ENCODE assay signal across 10 cellular contexts in the genomic region with DNA sequence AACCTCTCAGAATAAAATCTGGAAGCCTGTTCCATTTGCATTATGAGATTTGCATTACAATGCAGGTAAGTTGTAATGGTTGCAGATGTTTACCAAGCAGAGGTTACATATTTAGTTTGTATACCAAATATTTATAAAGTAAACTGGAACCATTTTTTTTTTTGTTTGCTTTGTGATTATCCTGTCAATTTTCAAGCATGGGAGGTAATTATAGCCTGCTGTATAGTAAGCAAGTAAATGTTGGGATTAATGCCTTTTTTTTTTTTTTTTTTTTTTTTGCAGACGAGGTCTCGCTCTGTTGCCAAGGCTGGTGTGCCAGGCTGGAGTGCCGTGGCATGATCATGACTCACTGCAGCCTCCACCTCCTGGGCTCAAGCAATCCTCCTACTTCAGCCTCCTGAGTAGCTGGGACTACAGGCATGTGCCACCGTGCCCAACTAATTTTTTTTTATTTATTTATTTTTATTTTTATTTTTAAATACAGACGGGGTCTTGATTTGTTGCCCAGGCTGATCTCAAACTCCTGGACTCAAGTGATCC. TPM values are rescaled to one million over a fixed set of nuclear protein-coding genes. Genes with fewer than 3 reads are reported as not detected.
DNase-seq lines count a peak whose midpoint lies in the region; ATAC-seq, FAIRE-seq and TF ChIP-seq lines count a peak whose summit lies in the region.
"Had no signal": no experiment of that assay in that cellular context is flagged by ENCODE, and none has a peak within 500 bp of the region (broad histone marks: within the 10 kb centered on the region; RNA-seq: fewer than 3 reads in every experiment).

No MANE protein-coding gene starts in this region.

- no peak overlapping the region for H3K4me3 ChIP-seq in K562
- H3K4me3 ChIP-seq in neutrophil (ENCODE audit: low read depth in 1 of 2, low read length in 1 of 2), result no peak overlapping the region

- H3K9me3 ChIP-seq in K562 (replicated peaks; ENCODE audit: control insufficient read depth, insufficient read depth, low read depth, low read length), result no peaks in the 10 kb centered on the region
- H3K9me3 ChIP-seq in neutrophil, result no peaks in the 10 kb centered on the region

- intact Hi-C loops in K562 (cut with micrococcal nuclease), result no loop called here

- TF ChIP-seq POLR2A in K562 (conservative IDR thresholded peaks at IDR 0.05) (no peak), GM12892 (IDR thresholded peaks at IDR 0.05; ENCODE audit: low read depth, low read length) (no peak)

- POLR2A ChIA-PET in K562 (lab: Yijun Ruan, JAX), result interaction anchor here (1.0 to 14.0 kb wide), 5 partner anchors 9 to 82 kb away, joined by 3 to 212 read pairs (median 10); a partner anchor contains a TSS

- TF ChIP-seq RAD21 in K562 (CRISPR knock-in tag; conservative IDR thresholded peaks at IDR 0.05 in 1 of 2, IDR thresholded peaks at IDR 0.05 in 1 of 2), result no peak

- H3K4me1 ChIP-seq in K562 (replicated peaks in 1 of 2; ENCODE audit: control insufficient read depth in 2 of 2, insufficient read depth in 2 of 2, low read length in 2 of 2) (peaks cover 0 to 29% of the 10 kb centered on the region in 2 experiments; a peak in 3 of 5 replicates), neutrophil (ENCODE audit: control insufficient read depth in 1 of 2, insufficient read depth in 1 of 2, low read depth in 1 of 2, low read length in 1 of 2) (peaks cover 40 to 64% of the 10 kb centered on the region in 2 experiments)

- H3K9me1 ChIP-seq in K562 (ENCODE audit: control insufficient read depth, insufficient read depth, low read length), result no peaks in the 10 kb centered on the region

- peaks cover 93% of the 10 kb centered on the region for H3K79me2 ChIP-seq in K562 (ENCODE audit: control insufficient read depth, insufficient read depth, low read length)

- CTCF ChIA-PET in K562 (lab: Yijun Ruan, JAX; ENCODE audit: low intra/inter-chr PET ratio), result no interaction called here

- H3K4me2 ChIP-seq in K562 (ENCODE audit: insufficient read depth, low read length), result no peak overlapping the region

- in situ Hi-C loops in K562 (cut with MboI), result no loop called here

- TF ChIP-seq CTCF in K562 (IDR thresholded peaks at IDR 0.05 in 2 of 3, conservative IDR thresholded peaks at IDR 0.05 in 1 of 3; ENCODE audit: insufficient read depth in 2 of 3, low read depth in 1 of 3, low read length in 3 of 3) (no peak), neutrophil (IDR thresholded peaks at IDR 0.05) (no peak)

- no peak overlapping the region for H2AFZ ChIP-seq in K562 (ENCODE audit: low read depth, low read length)

- DNase-seq in DMS153 treated with DMSO at 0.1 percent for 48 hours (lab: John Stamatoyannopoulos, UW; ENCODE audit: unreplicated experiment) (peak; percentile 38), NCI-H1417 treated with DMSO at 0.1 percent for 48 hours (lab: John Stamatoyannopoulos, UW) (peak; percentile 43), K562 (ENCODE audit: extremely low read depth in 1 of 4, low spot score in 3 of 4) (no peak), hippocampal formation (lab: John Stamatoyannopoulos, UW) (no peak), GM12892 (ENCODE audit: insufficient read length) (no peak), nucleus accumbens (lab: John Stamatoyannopoulos, UW) (no peak)
- DNase-seq: activated T-cell treated with anti-CD3 and anti-CD28 coated beads, Interleukin-2, amount 50 U/mL, for 48 hours; effector memory CD4-positive, alpha-beta T cell had no signal

- BruUV-seq in K562 (replicated peaks; lab: Mats Ljungman, UMichigan), result no TSS peak

- H3K27ac ChIP-seq in K562 (ENCODE audit: extremely low read depth, low read depth, low read length) (peak overlapping the region; percentile 43; the same call in 2 of the 3 replicates), neutrophil (peak overlapping the region; percentile 66)

- 84% methylated on average over 5 of the region's 5 CpGs for WGBS in K562 (ENCODE audit: insufficient coverage, low coverage, missing lambda C conversion rate)

- ATAC-seq in K562, result no peak
- ATAC-seq in HG02678 (IDR thresholded peaks at IDR 0.05; ENCODE audit: unreplicated experiment), result no peak

- no peak for TF ChIP-seq EP300 in K562 (IDR thresholded peaks at IDR 0.05; ENCODE audit: low read length)

- H3K36me3 ChIP-seq in K562 (ENCODE audit: control insufficient read depth, insufficient read depth, low read length) (peaks cover 15% of the 10 kb centered on the region), neutrophil (no peaks in the 10 kb centered on the region)

- H4K20me1 ChIP-seq in K562 (replicated peaks; ENCODE audit: control insufficient read depth, insufficient read depth, low read length), result no peaks in the 10 kb centered on the region

- H3K9ac ChIP-seq in K562 (ENCODE audit: insufficient read depth in 1 of 2, low read depth in 2 of 2, low read length in 2 of 2), result no peak overlapping the region; a peak in 1 of 4 replicates

- FAIRE-seq in K562 (lab: Jason Lieb, UNC) (no peak), GM12892 (lab: Jason Lieb, UNC) (no peak)

- H3K27me3 ChIP-seq in K562 (ENCODE audit: control insufficient read depth in 2 of 2, insufficient read depth in 2 of 2, low read length in 2 of 2), result no peaks in the 10 kb centered on the region
- H3K27me3 ChIP-seq in neutrophil, result no peaks in the 10 kb centered on the region

TF ChIP-seq in K562, 482 proteins besides CTCF, POLR2A, EP300 and RAD21 (continues in another document):
- no peak for TF ChIP-seq ZNF76 (CRISPR knock-in tag; IDR thresholded peaks at IDR 0.05; ENCODE audit: borderline replicate concordance)
- TF ChIP-seq, protein P1, sequence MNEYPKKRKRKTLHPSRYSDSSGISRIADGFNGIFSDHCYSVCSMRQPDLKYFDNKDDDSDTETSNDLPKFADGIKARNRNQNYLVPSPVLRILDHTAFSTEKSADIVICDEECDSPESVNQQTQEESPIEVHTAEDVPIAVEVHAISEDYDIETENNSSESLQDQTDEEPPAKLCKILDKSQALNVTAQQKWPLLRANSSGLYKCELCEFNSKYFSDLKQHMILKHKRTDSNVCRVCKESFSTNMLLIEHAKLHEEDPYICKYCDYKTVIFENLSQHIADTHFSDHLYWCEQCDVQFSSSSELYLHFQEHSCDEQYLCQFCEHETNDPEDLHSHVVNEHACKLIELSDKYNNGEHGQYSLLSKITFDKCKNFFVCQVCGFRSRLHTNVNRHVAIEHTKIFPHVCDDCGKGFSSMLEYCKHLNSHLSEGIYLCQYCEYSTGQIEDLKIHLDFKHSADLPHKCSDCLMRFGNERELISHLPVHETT (CRISPR knock-in tag; conservative IDR thresholded peaks at IDR 0.05 in 1 of 2, IDR thresholded peaks at IDR 0.05 in 1 of 2), result no peak
- no peak for TF ChIP-seq PML (IDR thresholded peaks at IDR 0.05; ENCODE audit: low read length)
- TF ChIP-seq DACH1 (IDR thresholded peaks at IDR 0.05; ENCODE audit: partially characterized antibody), result no peak
- TF ChIP-seq ZNF143 (CRISPR knock-in tag; IDR thresholded peaks at IDR 0.05), result no peak
- no peak for TF ChIP-seq RAD51 (IDR thresholded peaks at IDR 0.05; ENCODE audit: borderline replicate concordance, low read depth)
- no peak for TF ChIP-seq PTRF (tag; IDR thresholded peaks at IDR 0.05)
- TF ChIP-seq JUN (IDR thresholded peaks at IDR 0.05; ENCODE audit: borderline replicate concordance, low read depth, low read length), result no peak
- TF ChIP-seq JUN (CRISPR knock-in tag; IDR thresholded peaks at IDR 0.05; ENCODE audit: borderline replicate concordance), result no peak
- TF ChIP-seq MED1 (CRISPR knock-in tag; IDR thresholded peaks at IDR 0.05; ENCODE audit: borderline replicate concordance), result no peak
- no peak for TF ChIP-seq ATF7 (IDR thresholded peaks at IDR 0.05)
- no peak for TF ChIP-seq HDGF (IDR thresholded peaks at IDR 0.05)

RNA-seq across cellular contexts. Expression of a gene that starts 21.0 kb away (rescaled TPM):
- 51.1 and 58.3 TPM in 2 replicates for total RNA-seq in K562 (2011; cell fraction: chromatin; rRNA removed; ENCODE audit: low replicate concordance)
- 43.8 and 43.9 TPM in 2 replicates for total RNA-seq in K562 (2011; cell fraction: nucleolus; rRNA removed)
- 49.1 and 60.1 TPM in 2 replicates for total RNA-seq in K562 (2011; cell fraction: nucleoplasm; rRNA removed)
- 41.1 and 44.2 TPM in 2 replicates for total RNA-seq in K562 (2014; rRNA removed)
- total RNA-seq in K562 (2014; rRNA removed; fragmentation: Illumina TruSeq; extraction: Trizol), result 22.7 and 26.4 TPM in 2 replicates
- total RNA-seq in K562 (2015; rRNA removed; fragmentation: Illumina TruSeq; extraction: Trizol), result 31.2 and 31.4 TPM in 2 replicates
- total RNA-seq in K562 (2021), result 53.9 and 59.8 TPM in 2 replicates
- 47.2 and 65.6 TPM in 2 replicates for polyA plus RNA-seq in K562 (2011; rRNA removed)
- polyA plus RNA-seq in K562 (2011; cell fraction: cytosol; rRNA removed), result 78.9 and 120 TPM in 2 replicates
- polyA plus RNA-seq in K562 (2011; cell fraction: nucleus; rRNA removed), result 72.3 and 83.1 TPM in 2 replicates
- polyA plus RNA-seq in K562 (2012), result 52.9 and 79.3 TPM in 2 replicates
- 56.2 and 65.1 TPM in 2 replicates for polyA plus RNA-seq in K562 (2014; fragmentation: Illumina TruSeq; extraction: Trizol)
- polyA plus RNA-seq in K562 (2014; fragmentation: Nextera tagmentation; extraction: Ambion mirVana), result 1 to 10 TPM; 4.8 to 7.2 TPM
- 51.3 and 57.7 TPM in 2 replicates for polyA plus RNA-seq in K562 (2014; rRNA removed)
- polyA minus RNA-seq in K562 (2011; rRNA and poly(A)+ RNA removed), result 45.7 and 65.0 TPM in 2 replicates
- 38.9 and 49.7 TPM in 2 replicates for polyA minus RNA-seq in K562 (2011; cell fraction: cytosol; rRNA and poly(A)+ RNA removed)
- 34.9 and 50.8 TPM in 2 replicates for polyA minus RNA-seq in K562 (2011; cell fraction: nucleus; rRNA and poly(A)+ RNA removed)
- polyA plus RNA-seq in GM12892 (2012; ENCODE audit: missing spikeins), result 34.7 TPM

RNA-seq across cellular contexts. Expression of a gene that starts 47.0 kb away (rescaled TPM):
- total RNA-seq in K562 (2011; cell fraction: chromatin; rRNA removed; ENCODE audit: low replicate concordance), result 0.76 and 1.4 TPM in 2 replicates
- 0.66 and 0.67 TPM in 2 replicates for total RNA-seq in K562 (2011; cell fraction: nucleolus; rRNA removed)
- total RNA-seq in K562 (2011; cell fraction: nucleoplasm; rRNA removed), result 0.73 and 0.76 TPM in 2 replicates
- total RNA-seq in K562 (2014; rRNA removed), result 0.59 and 0.82 TPM in 2 replicates
- 0.69 and 0.77 TPM in 2 replicates for total RNA-seq in K562 (2014; rRNA removed; fragmentation: Illumina TruSeq; extraction: Trizol)
- total RNA-seq in K562 (2015; rRNA removed; fragmentation: Illumina TruSeq; extraction: Trizol), result 0.38 and 0.47 TPM in 2 replicates
- 1.2 and 1.3 TPM in 2 replicates for total RNA-seq in K562 (2021)
- polyA plus RNA-seq in K562 (2011; rRNA removed), result 0.78 and 1.2 TPM in 2 replicates
- 0.97 and 1.3 TPM in 2 replicates for polyA plus RNA-seq in K562 (2011; cell fraction: cytosol; rRNA removed)
- 1.9 and 2.7 TPM in 2 replicates for polyA plus RNA-seq in K562 (2011; cell fraction: nucleus; rRNA removed)
- 0.66 and 1.9 TPM in 2 replicates for polyA plus RNA-seq in K562 (2012)
- 0.71 and 0.75 TPM in 2 replicates for polyA plus RNA-seq in K562 (2014; fragmentation: Illumina TruSeq; extraction: Trizol)
- under 1 TPM; 0.06 to 0.15 TPM for polyA plus RNA-seq in K562 (2014; fragmentation: Nextera tagmentation; extraction: Ambion mirVana)
- polyA plus RNA-seq in K562 (2014; rRNA removed), result 0.43 and 0.45 TPM in 2 replicates
- polyA minus RNA-seq in K562 (2011; rRNA and poly(A)+ RNA removed), result 1.2 and 1.3 TPM in 2 replicates
- polyA minus RNA-seq in K562 (2011; cell fraction: cytosol; rRNA and poly(A)+ RNA removed), result 0.73 and 1.1 TPM in 2 replicates
- polyA minus RNA-seq in K562 (2011; cell fraction: nucleus; rRNA and poly(A)+ RNA removed), result 0.40 and 0.56 TPM in 2 replicates
- polyA plus RNA-seq in GM12892 (2012; ENCODE audit: missing spikeins), result 0.21 TPM

Comparison
In these comparisons a context has a peak if more than half of its experiments do, and no peak if none do; other contexts are left out.
1. DNase-seq: peak in DMS153 treated with DMSO at 0.1 percent for 48 hours (single experiment) and NCI-H1417 treated with DMSO at 0.1 percent for 48 hours (single experiment); none in K562 (0 of 4), hippocampal formation (0 of 2), GM12892 (single experiment) and nucleus accumbens (0 of 56).